Comparison of ENCODE assay signal across 8 cellular contexts in the genomic region with DNA sequence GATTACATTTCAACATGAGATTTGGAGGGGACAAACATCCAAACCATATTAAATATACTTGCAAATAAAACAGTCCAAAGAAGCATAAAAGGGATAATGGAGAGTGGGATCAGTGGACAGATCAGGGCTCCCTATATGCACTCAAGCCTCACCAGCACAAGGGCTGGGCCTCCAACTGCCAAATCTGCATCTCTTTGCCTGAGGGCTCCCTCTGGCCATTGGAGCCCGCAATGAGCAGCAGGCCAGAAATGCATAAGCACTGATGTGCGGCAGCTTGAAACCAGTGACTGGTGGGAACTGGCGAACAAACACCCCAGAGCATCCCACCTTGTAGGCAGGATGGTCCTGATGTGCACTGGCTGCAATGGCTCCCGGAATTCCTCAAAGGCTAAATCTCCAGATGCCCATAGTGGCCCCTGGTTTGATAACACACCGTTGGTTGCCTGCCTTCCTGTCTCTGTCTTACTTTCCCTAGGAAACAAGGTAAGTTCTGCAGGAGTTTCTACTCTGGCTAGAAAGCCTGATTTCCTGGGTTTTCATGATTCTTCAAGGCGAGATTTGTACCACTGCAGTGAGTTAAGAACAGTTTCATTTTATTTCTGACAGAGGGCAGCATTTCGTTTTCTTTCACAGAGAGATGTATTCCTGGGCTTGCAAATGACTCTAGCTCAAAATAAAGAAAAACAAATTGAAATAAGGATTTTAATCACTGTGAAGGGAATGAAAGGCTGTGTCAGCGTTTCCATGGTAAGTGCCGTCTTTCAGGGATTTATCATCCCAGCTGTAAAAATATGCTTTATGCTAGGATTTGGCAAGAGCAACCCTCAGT. TPM values are rescaled to one million over a fixed set of nuclear protein-coding genes. Genes with fewer than 3 reads are reported as not detected.
DNase-seq lines count a peak whose midpoint lies in the region; ATAC-seq and TF ChIP-seq lines count a peak whose summit lies in the region.

No MANE protein-coding gene starts in this region.

- no TSS peak for BruUV-seq in Calu3 (replicated peaks; lab: Mats Ljungman, UMichigan)

- H3K27ac Mint-ChIP-seq in GM23338 = no peak overlapping the region
- peak overlapping the region; percentile 41 for H3K27ac Mint-ChIP-seq in T-helper 2 cell treated with Interferon-gamma antibody and Interleukin-4, amounts not matched to agents 5 μg/mL and 100 μg/mL, for 36 hours
- H3K27ac Mint-ChIP-seq in progenitor cell of endocrine pancreas = no peak overlapping the region
- H3K27ac Mint-ChIP-seq in Calu3 (ENCODE audit: unreplicated experiment) = no peak overlapping the region

- H4K20me1 ChIP-seq in GM23338 (replicated peaks; ENCODE audit: insufficient read depth) = no peaks in the 10 kb centered on the region
- H4K20me1 ChIP-seq in fibroblast of lung (ENCODE audit: control insufficient read depth, extremely low read depth, insufficient read depth, low read length) = no peaks in the 10 kb centered on the region

- H3K9me2 ChIP-seq in GM23338 (ENCODE audit: insufficient read depth) = no peaks in the 10 kb centered on the region

- H3F3A ChIP-seq in GM23338 (replicated peaks; ENCODE audit: low read depth) = no peaks in the 10 kb centered on the region

- intact Hi-C loops in Calu3 (cut with micrococcal nuclease; ENCODE audit: unreplicated experiment) = loop anchor here (1.0 to 5.0 kb wide), 4 partner anchors 50 to 341 kb away; partner anchors contain the start of gene SNRK

- H3K4me3 Mint-ChIP-seq in GM23338 = no peak overlapping the region
- H3K4me3 Mint-ChIP-seq in T-helper 2 cell treated with Interferon-gamma antibody and Interleukin-4, amounts not matched to agents 5 μg/mL and 100 μg/mL, for 36 hours = no peak overlapping the region
- H3K4me3 Mint-ChIP-seq in progenitor cell of endocrine pancreas (ENCODE audit: low read depth) = no peak overlapping the region
- no peak overlapping the region for H3K4me3 Mint-ChIP-seq in Calu3 (ENCODE audit: low read depth, unreplicated experiment)

- H3K79me2 ChIP-seq in GM23338 (replicated peaks; ENCODE audit: insufficient read depth) = no peaks in the 10 kb centered on the region
- no peaks in the 10 kb centered on the region for H3K79me2 ChIP-seq in fibroblast of lung (ENCODE audit: control insufficient read depth, insufficient read depth, low read length)

- H2AFZ ChIP-seq in GM23338 (peak overlapping the region; percentile 21), fibroblast of lung (ENCODE audit: low read length) (no peak overlapping the region)

- H3K36me3 ChIP-seq in GM23338 (ENCODE audit: insufficient read depth) (no peaks in the 10 kb centered on the region), fibroblast of lung (ENCODE audit: control insufficient read depth, insufficient read depth, low read length) (no peaks in the 10 kb centered on the region)

- peaks cover 5% of the 10 kb centered on the region for H3K27me3 Mint-ChIP-seq in GM23338 (ENCODE audit: insufficient read depth, low read depth, poor library complexity)
- H3K27me3 Mint-ChIP-seq in T-helper 2 cell treated with Interferon-gamma antibody and Interleukin-4, amounts not matched to agents 5 μg/mL and 100 μg/mL, for 36 hours (ENCODE audit: low read depth) = peaks cover 10% of the 10 kb centered on the region
- peaks cover 7% of the 10 kb centered on the region for H3K27me3 Mint-ChIP-seq in progenitor cell of endocrine pancreas
- H3K27me3 Mint-ChIP-seq in Calu3 (ENCODE audit: unreplicated experiment) = no peaks in the 10 kb centered on the region

- no peaks in the 10 kb centered on the region for H3K27me3 ChIP-seq in GM23338 (ENCODE audit: insufficient read depth)
- H3K27me3 ChIP-seq in fibroblast of lung (ENCODE audit: control insufficient read depth, insufficient read depth, low read length) = no peaks in the 10 kb centered on the region

- peak; percentile 57 to 60 for TF ChIP-seq CTCF in GM23338 (conservative IDR thresholded peaks at IDR 0.05; ENCODE audit: low read depth in 2 of 2)
- TF ChIP-seq CTCF in fibroblast of lung (conservative IDR thresholded peaks at IDR 0.05 in 1 of 2, IDR thresholded peaks at IDR 0.05 in 1 of 2; ENCODE audit: low read depth in 1 of 2, low read length in 2 of 2) = peak; percentile 46 to 51
- peak; percentile 62 for TF ChIP-seq CTCF in progenitor cell of endocrine pancreas (IDR thresholded peaks at IDR 0.05; ENCODE audit: unreplicated experiment)
- TF ChIP-seq CTCF in Calu3 (IDR thresholded peaks at IDR 0.05; ENCODE audit: unreplicated experiment) = no peak

- H3K27ac ChIP-seq in GM23338 (ENCODE audit: low read depth) (no peak overlapping the region), fibroblast of lung (ENCODE audit: insufficient read depth, low read length) (no peak overlapping the region)

- H3K4me2 ChIP-seq in GM23338 (no peak overlapping the region), fibroblast of lung (ENCODE audit: extremely low read depth, insufficient read depth, low read length) (no peak overlapping the region)

- CTCF ChIA-PET in Calu3 (lab: Charles Lee) = interaction anchor here (0.7 to 2.0 kb wide), 11 partner anchors 10 to 341 kb away, joined by 3 to 11 read pairs (median 4); partner anchors contain the start of gene SNRK

- H3K4me1 ChIP-seq in GM23338 (ENCODE audit: insufficient read depth) (0 out of 2 replicates have a peak, but pooled peaks cover 6% of the 10 kb centered on the region), fibroblast of lung (ENCODE audit: control insufficient read depth, extremely low read depth, insufficient read depth, low read length) (peaks cover 3% of the 10 kb centered on the region)

- H3K36me3 Mint-ChIP-seq in GM23338 (ENCODE audit: low read depth) (peaks cover 3% of the 10 kb centered on the region; the same call in 1 of the 3 replicates), progenitor cell of endocrine pancreas (ENCODE audit: insufficient read depth) (peaks cover 3% of the 10 kb centered on the region), Calu3 (ENCODE audit: insufficient read depth, unreplicated experiment) (no peaks in the 10 kb centered on the region)
- peaks cover 12% of the 10 kb centered on the region for H3K36me3 Mint-ChIP-seq in T-helper 2 cell treated with Interferon-gamma antibody and Interleukin-4, amounts not matched to agents 5 μg/mL and 100 μg/mL, for 36 hours (ENCODE audit: low read depth)

- H3K9ac ChIP-seq in fibroblast of lung (ENCODE audit: insufficient read depth, low read length) = no peak overlapping the region

- no peaks in the 10 kb centered on the region for H3K9me3 ChIP-seq in fibroblast of lung (ENCODE audit: control insufficient read depth, insufficient read depth, low read depth, low read length)

- DNase-seq in ACHN = peak; percentile 28
- peak; percentile 62 for DNase-seq in GM23338 (ENCODE audit: low spot score)
- DNase-seq in T-helper 2 cell treated with Interferon-gamma antibody and Interleukin-4, amounts not matched to agents 5 μg/mL and 100 μg/mL, for 36 hours (ENCODE audit: low spot score) = no peak
- peak; percentile 20 to 89 for DNase-seq in fibroblast of lung (ENCODE audit: low read depth in 2 of 2)
- no peak for DNase-seq in progenitor cell of endocrine pancreas (ENCODE audit: low spot score, unreplicated experiment)
- DNase-seq in NCI-H748 treated with DMSO at 0.1 percent for 48 hours (lab: John Stamatoyannopoulos, UW) = no peak
- no peak for DNase-seq in Calu3

- H3K4me3 ChIP-seq in GM23338 (no peak overlapping the region), fibroblast of lung (replicated peaks in 1 of 4; ENCODE audit: control extremely low read depth in 1 of 4, insufficient read depth in 1 of 4, low read depth in 3 of 4, low read length in 4 of 4) (no peak overlapping the region)

- peaks cover 14% of the 10 kb centered on the region for H3K4me1 Mint-ChIP-seq in GM23338
- H3K4me1 Mint-ChIP-seq in T-helper 2 cell treated with Interferon-gamma antibody and Interleukin-4, amounts not matched to agents 5 μg/mL and 100 μg/mL, for 36 hours (ENCODE audit: low read depth) = peaks cover 19% of the 10 kb centered on the region
- H3K4me1 Mint-ChIP-seq in progenitor cell of endocrine pancreas (ENCODE audit: low read depth) = peaks cover 1% of the 10 kb centered on the region
- no peaks in the 10 kb centered on the region for H3K4me1 Mint-ChIP-seq in Calu3 (ENCODE audit: low read depth, unreplicated experiment)

- in situ Hi-C loops in ACHN (cut with HindIII; ENCODE audit: low pct_ligation_motif_present, low pct_unique_long_range_greater_than_20kb, low sequenced_read_pairs) = no loop called here

- H3K9me3 Mint-ChIP-seq in GM23338 (peaks cover 5% of the 10 kb centered on the region; the same call in 2 of the 3 replicates), progenitor cell of endocrine pancreas (ENCODE audit: low read depth) (peaks cover 13% of the 10 kb centered on the region), Calu3 (ENCODE audit: low read depth, unreplicated experiment) (no peaks in the 10 kb centered on the region)
- peaks cover 22% of the 10 kb centered on the region for H3K9me3 Mint-ChIP-seq in T-helper 2 cell treated with Interferon-gamma antibody and Interleukin-4, amounts not matched to agents 5 μg/mL and 100 μg/mL, for 36 hours

- ATAC-seq in GM23338 = peak; percentile 78
- no peak for ATAC-seq in HG03432 (IDR thresholded peaks at IDR 0.05; ENCODE audit: unreplicated experiment)

TF ChIP-seq in GM23338, 12 proteins besides CTCF, POLR2A, EP300 and RAD21 (continues in another document):
- TF ChIP-seq ZNF331 (CRISPR knock-in tag; IDR thresholded peaks at IDR 0.05; ENCODE audit: low read depth) (no peak), EZH2 (IDR thresholded peaks at IDR 0.05; ENCODE audit: low read depth, unreplicated experiment) (no peak), ZNF114 (CRISPR knock-in tag; IDR thresholded peaks at IDR 0.05) (no peak), JUNB (IDR thresholded peaks at IDR 0.05; ENCODE audit: unreplicated experiment) (no peak), EZH2phosphoT487 (IDR thresholded peaks at IDR 0.05; ENCODE audit: unreplicated experiment) (no peak), ETS1 (IDR thresholded peaks at IDR 0.05) (no peak), NANOG (IDR thresholded peaks at IDR 0.05; ENCODE audit: borderline replicate concordance) (no peak)

RNA-seq across cellular contexts. Expression of gene POMGNT2, which starts 56.0 kb away (rescaled TPM):
- 22.6 and 26.1 TPM in 2 replicates for total RNA-seq in GM23338 (2014; rRNA removed; shearing (Covaris generic))
- polyA plus RNA-seq in GM23338 (2016; fragmentation: Nextera tagmentation; extraction: Ambion mirVana) = 10.2 and 10.7 TPM in 2 replicates
- 12.7 and 13.1 TPM in 2 replicates for total RNA-seq in fibroblast of lung
- polyA plus RNA-seq in fibroblast of lung = 7.9 and 11.5 TPM in 2 replicates
- 7.7 and 10.4 TPM in 2 replicates for polyA plus RNA-seq in fibroblast of lung (2012)
- polyA minus RNA-seq in fibroblast of lung (ENCODE audit: low replicate concordance) = 22.6 and 31.3 TPM in 2 replicates
- 20.0 and 21.6 TPM in 2 replicates for total RNA-seq in progenitor cell of endocrine pancreas
- 14.3 and 15.5 TPM in 2 replicates for total RNA-seq in Calu3 (2022)

Comparison
In these comparisons a context has a peak if more than half of its experiments do, and no peak if none do; other contexts are left out.
1. DNase-seq: peak in ACHN (single experiment), GM23338 (single experiment) and fibroblast of lung (2 of 2); none in T-helper 2 cell treated with Interferon-gamma antibody and Interleukin-4, amounts not matched to agents 5 μg/mL and 100 μg/mL, for 36 hours (single experiment), progenitor cell of endocrine pancreas (single experiment), NCI-H748 treated with DMSO at 0.1 percent for 48 hours (single experiment) and Calu3 (single experiment).